In genomic region chr2:159138642-159139182, GRCh38 we compare ENCODE assay signal across 1 cellular context.
TF ChIP-seq lines count a peak whose summit lies in the region.

No MANE protein-coding gene starts in this region.

TF ChIP-seq in endothelial cell of umbilical vein, 7 proteins besides CTCF, POLR2A, EP300 and RAD21 (continued from another document):
- TF ChIP-seq MAX (IDR thresholded peaks at IDR 0.05; ENCODE audit: insufficient read depth, insufficient read length) (no peak), JUN (IDR thresholded peaks at IDR 0.05; ENCODE audit: borderline replicate concordance, insufficient read depth, insufficient read length, low read depth) (no peak), EZH2 (IDR thresholded peaks at IDR 0.05; ENCODE audit: borderline replicate concordance, low read depth, low read length, severe bottlenecking) (no peak), GATA2 (IDR thresholded peaks at IDR 0.05; ENCODE audit: insufficient read depth, insufficient read length, low read depth, low read length) (no peak)
